Comparison of ENCODE assay signal across 15 cellular contexts in the genomic region with DNA sequence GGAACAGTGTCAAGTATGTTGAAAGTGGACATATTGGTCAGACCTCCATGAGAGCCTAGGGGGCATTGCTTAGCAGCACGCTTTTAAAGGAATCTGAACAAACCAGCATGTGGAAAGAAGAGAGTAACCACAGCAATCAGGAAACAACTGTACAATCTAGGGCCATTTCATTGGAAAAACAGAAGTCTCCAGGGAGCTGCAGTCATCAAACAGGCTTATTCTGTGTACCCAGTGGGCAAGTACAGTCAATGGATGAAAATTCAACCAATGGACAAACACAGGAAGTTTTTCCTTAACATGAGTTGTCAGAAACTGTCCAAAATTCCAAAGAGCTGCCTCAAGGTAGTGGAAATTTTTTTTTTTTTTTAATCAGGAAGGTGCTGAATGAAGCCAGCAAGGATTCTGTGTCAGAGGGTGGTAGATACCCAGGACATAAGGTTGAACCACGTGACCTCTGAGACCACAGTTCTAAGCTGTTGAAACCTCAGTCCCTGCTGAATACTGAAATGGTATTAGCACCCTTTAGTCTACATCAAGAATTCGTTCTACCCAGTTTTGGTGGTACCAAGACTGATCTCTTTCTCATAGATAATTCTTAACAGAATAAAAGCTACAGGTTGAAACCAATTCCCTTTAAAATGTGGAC. TPM values are rescaled to one million over a fixed set of nuclear protein-coding genes. Genes with fewer than 3 reads are reported as not detected.
DNase-seq lines count a peak whose midpoint lies in the region; ATAC-seq and TF ChIP-seq lines count a peak whose summit lies in the region.
"Had no signal": no experiment of that assay in that cellular context is flagged by ENCODE, and none has a peak within 500 bp of the region (broad histone marks: within the 10 kb centered on the region; RNA-seq: fewer than 3 reads in every experiment).

No MANE protein-coding gene starts in this region.

- H3K36me3 ChIP-seq in SJSA1 (peaks cover under 1% of the 10 kb centered on the region), left ventricle myocardium inferior (no peaks in the 10 kb centered on the region)

- H3K4me1 ChIP-seq in SJSA1 (replicated peaks) (peaks cover 52% of the 10 kb centered on the region), left ventricle myocardium inferior (peaks cover 20% of the 10 kb centered on the region)

- TF ChIP-seq CTCF in fibroblast of mammary gland (conservative IDR thresholded peaks at IDR 0.05; ENCODE audit: control insufficient read depth, insufficient read depth, low read depth, low read length) (no peak), left ventricle myocardium inferior (IDR thresholded peaks at IDR 0.05; ENCODE audit: borderline replicate concordance) (no peak), omental fat pad (IDR thresholded peaks at IDR 0.05) (no peak)

- H3K27ac ChIP-seq in SJSA1 (peak overlapping the region; percentile 55), substantia nigra (ENCODE audit: low read depth, low read length, poor library complexity, severe bottlenecking) (peak overlapping the region; percentile 90), left ventricle myocardium inferior (replicated peaks) (no peak overlapping the region)

- no peaks in the 10 kb centered on the region for H3K9me3 ChIP-seq in SJSA1 (replicated peaks)
- no peaks in the 10 kb centered on the region for H3K9me3 ChIP-seq in left ventricle myocardium inferior (replicated peaks)

- no peak for ATAC-seq in omental fat pad (ENCODE audit: low FRiP score)
- ATAC-seq: activated naive CD8-positive, alpha-beta T cell treated with anti-CD3 and anti-CD28 coated beads, Interleukin-2, amount 50 U/mL, for 24 hours; stimulated activated effector memory CD8-positive, alpha-beta T cell treated with anti-CD3 and anti-CD28 coated beads, Interleukin-12 subunit alpha, Interleukin-12 subunit beta, amount 100 ng/mL, for 72 hours had no signal

- intact Hi-C loops in left ventricle myocardium inferior (cut with micrococcal nuclease), result no loop called here

- DNase-seq in SIG-M5 treated with dmso at 0.1 percent for 504 hours (lab: John Stamatoyannopoulos, UW; ENCODE audit: unreplicated experiment) (peak; percentile 65), SIG-M5 (lab: John Stamatoyannopoulos, UW) (no peak), SJSA1 (ENCODE audit: low read depth in 1 of 2, low spot score in 2 of 2) (peak; percentile 53 to 74), fibroblast of mammary gland (ENCODE audit: low read depth) (peak; percentile 87), substantia nigra (lab: John Stamatoyannopoulos, UW) (no peak), left ventricle myocardium inferior (no peak), T-helper 9 cell (no peak), omental fat pad (ENCODE audit: low spot score) (no peak)
- DNase-seq: 8988T; activated naive CD8-positive, alpha-beta T cell treated with anti-CD3 and anti-CD28 coated beads, Interleukin-2, amount 50 U/mL, for 24 hours; erythroblast; GDM1; KG1; NCI-H2107 had no signal

- H3K4me3 ChIP-seq in SJSA1, result no peak overlapping the region
- no peak overlapping the region for H3K4me3 ChIP-seq in fibroblast of mammary gland (ENCODE audit: control insufficient read depth, low read depth, low read length)
- H3K4me3 ChIP-seq in left ventricle myocardium inferior, result no peak overlapping the region

- H3K27me3 ChIP-seq in SJSA1 (replicated peaks) (no peaks in the 10 kb centered on the region), left ventricle myocardium inferior (ENCODE audit: low read depth) (no peaks in the 10 kb centered on the region)

RNA-seq across cellular contexts. Expression of a gene that starts 4.4 kb away (rescaled TPM):
- total RNA-seq in SJSA1 (2014; rRNA removed; shearing (Covaris generic)), result 51.6 and 81.2 TPM in 2 replicates
- total RNA-seq in left ventricle myocardium inferior, result 60.1 TPM
- 10 to 100 TPM; 47.1 to 65.4 (median 60.2) TPM for total RNA-seq in omental fat pad

Comparison
In these comparisons a context has a peak if more than half of its experiments do, and no peak if none do; other contexts are left out.
1. DNase-seq: peak in SIG-M5 treated with dmso at 0.1 percent for 504 hours (single experiment), SJSA1 (2 of 2) and fibroblast of mammary gland (single experiment); none in SIG-M5 (single experiment), substantia nigra (0 of 49), left ventricle myocardium inferior (single experiment), T-helper 9 cell (single experiment) and omental fat pad (single experiment).